In the genomic region with DNA sequence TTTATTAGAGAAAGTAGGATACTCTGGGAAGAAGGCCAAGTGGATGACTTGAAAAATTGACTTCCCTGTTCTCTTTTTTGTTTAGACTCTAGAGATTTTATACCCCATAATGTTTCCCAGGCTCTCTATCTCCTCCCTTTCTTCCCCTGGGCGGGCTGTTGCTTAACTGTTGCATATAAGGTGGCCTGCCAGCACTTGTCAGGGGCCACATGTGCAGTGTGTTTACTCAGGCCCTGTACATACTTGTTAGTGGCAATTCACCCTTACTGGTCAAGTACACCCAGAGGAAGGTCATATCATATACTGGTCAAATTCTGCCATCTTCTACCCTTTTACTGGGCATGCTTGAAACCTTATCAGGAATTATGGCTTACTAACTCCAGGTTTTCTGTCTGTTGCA, we compare ENCODE assay signal across 11 cellular contexts.
DNase-seq lines count a peak whose midpoint lies in the region; ATAC-seq, FAIRE-seq and TF ChIP-seq lines count a peak whose summit lies in the region.
"Had no signal": no experiment of that assay in that cellular context is flagged by ENCODE, and none has a peak within 500 bp of the region (broad histone marks: within the 10 kb centered on the region; RNA-seq: fewer than 3 reads in every experiment).

No MANE protein-coding gene starts in this region.

- no peak overlapping the region for H3K4me3 ChIP-seq in MM.1S (ENCODE audit: low read length)
- H3K4me3 ChIP-seq in choroid plexus epithelial cell (ENCODE audit: low read depth, low read length), result no peak overlapping the region
- H3K4me3 ChIP-seq in neuron (ENCODE audit: low read length), result no peak overlapping the region

- H3K4me1 ChIP-seq in MM.1S (ENCODE audit: low read length), result 0 out of 2 replicates have a peak, but pooled peaks cover 4% of the 10 kb centered on the region
- peaks cover 4% of the 10 kb centered on the region for H3K4me1 ChIP-seq in neuron (ENCODE audit: insufficient read depth, low read length)

- H3F3A ChIP-seq in MM.1S (ENCODE audit: insufficient read depth, low read length), result no peaks in the 10 kb centered on the region

- no peak overlapping the region for H3K27ac Mint-ChIP-seq in activated naive CD4-positive, alpha-beta T cell treated with anti-CD3 and anti-CD28 coated beads, Interleukin-2, amount 50 U/mL, for 72 hours
- H3K27ac Mint-ChIP-seq: activated CD8-positive, alpha-beta T cell treated with anti-CD3 and anti-CD28 coated beads for 36 hours had no signal

- H3K36me3 Mint-ChIP-seq in activated naive CD4-positive, alpha-beta T cell treated with anti-CD3 and anti-CD28 coated beads, Interleukin-2, amount 50 U/mL, for 72 hours, result no peaks in the 10 kb centered on the region

- H3K36me3 ChIP-seq in MM.1S (replicated peaks; ENCODE audit: insufficient read depth, low read length) (no peaks in the 10 kb centered on the region), neuron (ENCODE audit: insufficient read depth, low read length) (no peaks in the 10 kb centered on the region)

- no peak for TF ChIP-seq POLR2A in H54 (IDR thresholded peaks at IDR 0.05; ENCODE audit: low read depth, low read length)

- intact Hi-C loops in posterior vena cava (cut with DNase I), result loop anchor here in 1 of 2 donors (10.0 kb wide), 1 partner anchor 1356 kb away; no protein-coding TSS in a partner anchor

- H4K20me1 ChIP-seq in MM.1S (ENCODE audit: insufficient read depth, low read length), result no peaks in the 10 kb centered on the region

- H3K9me3 ChIP-seq in MM.1S (replicated peaks; ENCODE audit: insufficient read depth, low read length) (no peaks in the 10 kb centered on the region), neuron (ENCODE audit: low read length) (no peaks in the 10 kb centered on the region)

- H3K79me2 ChIP-seq in MM.1S (ENCODE audit: low read length), result no peaks in the 10 kb centered on the region

- no peak overlapping the region for H3K4me2 ChIP-seq in MM.1S (ENCODE audit: low read depth, low read length)

- no peak overlapping the region for H3K9ac ChIP-seq in MM.1S (ENCODE audit: low read length)

- ATAC-seq in activated naive CD4-positive, alpha-beta T cell treated with anti-CD3 and anti-CD28 coated beads, Interleukin-2, amount 50 U/mL, for 72 hours, result no peak
- ATAC-seq: activated CD8-positive, alpha-beta T cell treated with anti-CD3 and anti-CD28 coated beads for 36 hours had no signal

- H3K9me3 Mint-ChIP-seq in activated naive CD4-positive, alpha-beta T cell treated with anti-CD3 and anti-CD28 coated beads, Interleukin-2, amount 50 U/mL, for 72 hours, result peaks cover 0 to 10% of the 10 kb centered on the region in 2 donors
- H3K9me3 Mint-ChIP-seq: activated CD8-positive, alpha-beta T cell treated with anti-CD3 and anti-CD28 coated beads for 36 hours had no signal

- no peaks in the 10 kb centered on the region for H3K9me2 ChIP-seq in MM.1S (replicated peaks; ENCODE audit: insufficient read depth, low read length)

- H3K27me3 ChIP-seq in MM.1S (replicated peaks; ENCODE audit: insufficient read depth, low read length), result no peaks in the 10 kb centered on the region
- no peaks in the 10 kb centered on the region for H3K27me3 ChIP-seq in neuron (ENCODE audit: insufficient read depth, low read length)

- H3K27ac ChIP-seq in MM.1S (ENCODE audit: low read length), result no peak overlapping the region
- H3K27ac ChIP-seq: C4-2B had no signal

- 0 out of 2 replicates have a peak overlapping the region, but pooled peaks have one; percentile 42 for H2AFZ ChIP-seq in MM.1S (ENCODE audit: low read length)
- H2AFZ ChIP-seq in neuron (ENCODE audit: low read depth, low read length), result peak overlapping the region; percentile 43

- DNase-seq in DMS153 (lab: John Stamatoyannopoulos, UW) (peak; percentile 37), MM.1S (no peak), choroid plexus epithelial cell (ENCODE audit: low read depth) (peak; percentile 16), hippocampal formation (lab: John Stamatoyannopoulos, UW) (no peak), posterior vena cava (ENCODE audit: low spot score) (no peak), H54 (ENCODE audit: insufficient read length, low spot score) (no peak)
- no peak for DNase-seq in activated naive CD4-positive, alpha-beta T cell treated with anti-CD3 and anti-CD28 coated beads, Interleukin-2, amount 50 U/mL, for 72 hours (ENCODE audit: low spot score in 2 of 2)
- DNase-seq: activated CD8-positive, alpha-beta T cell treated with anti-CD3 and anti-CD28 coated beads for 36 hours; NCI-H1930 had no signal

- FAIRE-seq in H54 (lab: Jason Lieb, UNC), result no peak

- TF ChIP-seq CTCF in MM.1S (IDR thresholded peaks at IDR 0.05; ENCODE audit: low read length) (no peak), choroid plexus epithelial cell (conservative IDR thresholded peaks at IDR 0.05; ENCODE audit: low read depth, low read length) (no peak)

Comparison
In these comparisons a context has a peak if more than half of its experiments do, and no peak if none do; other contexts are left out.
1. DNase-seq: peak in DMS153 (single experiment) and choroid plexus epithelial cell (single experiment); none in MM.1S (single experiment), activated naive CD4-positive, alpha-beta T cell treated with anti-CD3 and anti-CD28 coated beads, Interleukin-2, amount 50 U/mL, for 72 hours (0 of 2), hippocampal formation (0 of 2), posterior vena cava (single experiment) and H54 (single experiment).